11 cellular contexts compared by ENCODE assay signal in genomic region chr6:33414592-33415271, GRCh38. TPM values are rescaled to one million over a fixed set of nuclear protein-coding genes. Genes with fewer than 3 reads are reported as not detected.
DNase-seq lines count a peak whose midpoint lies in the region; ATAC-seq and TF ChIP-seq lines count a peak whose summit lies in the region.
"Had no signal": no experiment of that assay in that cellular context is flagged by ENCODE, and none has a peak within 500 bp of the region (broad histone marks: within the 10 kb centered on the region; RNA-seq: fewer than 3 reads in every experiment).

No MANE protein-coding gene starts in this region.

- POLR2A ChIA-PET in AG04450 (lab: Yijun Ruan, JAX) (no interaction called here), T-cell (lab: Charles Lee) (interaction anchor here in 1 of 2 donors (0.6 kb wide), 1 partner anchor 97 kb away, joined by 5 read pairs; no protein-coding TSS in a partner anchor)

- ATAC-seq in T-cell (replicated peaks in 1 of 4), result no peak
- no peak for ATAC-seq in GM19397 (IDR thresholded peaks at IDR 0.05; ENCODE audit: unreplicated experiment)
- ATAC-seq: body of pancreas, left ventricle myocardium superior had no signal

- peaks cover 75 to 83% (median 81%) of the 10 kb centered on the region in 3 donors for H3K4me1 Mint-ChIP-seq in T-cell

- TF ChIP-seq CTCF in AG04450 (IDR thresholded peaks at IDR 0.05; ENCODE audit: low read depth, low read length) (peak; percentile 48), GM12872 (IDR thresholded peaks at IDR 0.05; ENCODE audit: insufficient read depth, low read depth, low read length) (peak; percentile 59)

- CTCF ChIA-PET in AG04450 (lab: Charles Lee), result interaction anchor here (0.6 kb wide), 1 partner anchor 1516 kb away, joined by 5 read pairs; no protein-coding TSS in a partner anchor
- CTCF ChIA-PET in T-cell (lab: Charles Lee), result no interaction called here

- no peaks in the 10 kb centered on the region for H3K9me3 ChIP-seq in AG04450 (ENCODE audit: control insufficient read depth, insufficient read depth, low read length)
- H3K9me3 ChIP-seq: body of pancreas, SJSA1 had no signal

- peak overlapping the region in 2 of 3 donors; percentile 25 to 94 for H3K4me3 Mint-ChIP-seq in T-cell

- peak overlapping the region in 1 of 2 donors; percentile 44 for H3K27ac Mint-ChIP-seq in T-cell

- no peaks in the 10 kb centered on the region for H3K27me3 ChIP-seq in AG04450 (ENCODE audit: control insufficient read depth, insufficient read depth, low read length)
- H3K27me3 ChIP-seq: body of pancreas, SJSA1 had no signal

- DNase-seq in AG04450 (ENCODE audit: low read depth, low spot score) (no peak), T-cell (peak in 1 of 34 experiments; percentile 19), germinal center (ENCODE audit: low spot score) (peak; percentile 65), NCI-H1092 treated with DMSO at 0.1 percent for 48 hours (lab: John Stamatoyannopoulos, UW) (no peak), islet precursor cell (no peak)
- DNase-seq in stimulated activated CD4-positive, alpha-beta T cell treated with anti-CD3 and anti-CD28 coated beads, Interleukin-4, amount 100 ng/mL, for 4 hours, result no peak
- DNase-seq: body of pancreas, left ventricle myocardium superior had no signal

- no peaks in the 10 kb centered on the region for H3K9me3 Mint-ChIP-seq in T-cell

- H3K27ac ChIP-seq in AG04450 (ENCODE audit: low read depth, low read length), result no peak overlapping the region
- H3K27ac ChIP-seq: body of pancreas, SJSA1 had no signal

- no peaks in the 10 kb centered on the region for H3K27me3 Mint-ChIP-seq in T-cell

- peaks cover 35% of the 10 kb centered on the region for H3K36me3 Mint-ChIP-seq in T-cell

- 0 out of 2 replicates have a peak overlapping the region, but pooled peaks have one; percentile 2 for H3K4me3 ChIP-seq in AG04450 (ENCODE audit: low read depth, low read length)
- H3K4me3 ChIP-seq: body of pancreas, SJSA1 had no signal

RNA-seq across cellular contexts. Expression of gene CUTA, which starts 3.2 kb away (rescaled TPM):
- polyA plus RNA-seq in AG04450 (2011; rRNA removed), result 298 and 340 TPM in 2 replicates
- polyA minus RNA-seq in AG04450 (2011; rRNA and poly(A)+ RNA removed), result 153 and 179 TPM in 2 replicates
- 100 to 1,000 TPM; 169 to 184 (median 176) TPM for total RNA-seq in T-cell

RNA-seq across cellular contexts. Expression of gene PHF1, which starts 3.9 kb away (rescaled TPM):
- 26.6 and 29.7 TPM in 2 replicates for polyA plus RNA-seq in AG04450 (2011; rRNA removed)
- 23.6 and 32.0 TPM in 2 replicates for polyA minus RNA-seq in AG04450 (2011; rRNA and poly(A)+ RNA removed)
- 100 to 1,000 TPM; 169 to 372 (median 175) TPM for total RNA-seq in T-cell

RNA-seq across cellular contexts. Expression of gene SYNGAP1, which starts 5.1 kb away (rescaled TPM):
- 5.3 and 6.5 TPM in 2 replicates for polyA plus RNA-seq in AG04450 (2011; rRNA removed)
- 7.9 and 9.1 TPM in 2 replicates for polyA minus RNA-seq in AG04450 (2011; rRNA and poly(A)+ RNA removed)
- total RNA-seq in T-cell, result 100 to 1,000 TPM in 1 of 5 donors, 10 to 100 TPM in 4; 51.2 to 111 (median 64.5) TPM

RNA-seq across cellular contexts. Expression of gene KIFC1, which starts 23.1 kb away (rescaled TPM):
- 10.2 TPM in 2 replicates for polyA plus RNA-seq in AG04450 (2011; rRNA removed)
- polyA minus RNA-seq in AG04450 (2011; rRNA and poly(A)+ RNA removed), result 13.0 and 14.6 TPM in 2 replicates
- total RNA-seq in T-cell, result 1 to 10 TPM; 1.1 to 2.9 (median 1.8) TPM

RNA-seq across cellular contexts. Expression of gene ZBTB9, which starts 39.6 kb away (rescaled TPM):
- polyA plus RNA-seq in AG04450 (2011; rRNA removed), result 5.8 and 6.0 TPM in 2 replicates
- polyA minus RNA-seq in AG04450 (2011; rRNA and poly(A)+ RNA removed), result 7.7 and 8.0 TPM in 2 replicates
- total RNA-seq in T-cell, result 10 to 100 TPM in 3 of 5 donors, 1 to 10 TPM in 2; 3.9 to 12.6 (median 11.1) TPM
